In genomic region chr4:71553605-71554004, GRCh38 we compare ENCODE assay signal across 8 cellular contexts.
A peak's percentile ranks its signal among the peaks of the same experiment; 100 is the strongest.
DNase-seq lines count a peak whose midpoint lies in the region; ATAC-seq and TF ChIP-seq lines count a peak whose summit lies in the region.

No MANE protein-coding gene starts in this region.

- ATAC-seq in GM19351 (IDR thresholded peaks at IDR 0.05; ENCODE audit: unreplicated experiment), result peak; percentile 45
- peak; percentile 50 for ATAC-seq in stimulated activated effector memory CD8-positive, alpha-beta T cell treated with anti-CD3 and anti-CD28 coated beads, Interleukin-12 subunit alpha, Interleukin-12 subunit beta, amount 100 ng/mL, for 72 hours
- ATAC-seq in stimulated activated memory B cell treated with anti-CD40 and anti-IgM and Interleukin-4, amounts not matched to agents 10 μg/mL and 1 μg/mL and 100 μg/mL, for 72 hours, result no peak

- TF ChIP-seq CTCF in foreskin fibroblast (IDR thresholded peaks at IDR 0.05; ENCODE audit: low read depth, low read length), result peak; percentile 68

- peak; percentile 1 for DNase-seq in A172 (ENCODE audit: low spot score)
- DNase-seq in NCI-H510A treated with DMSO at 0.1 percent for 48 hours (lab: John Stamatoyannopoulos, UW), result peak; percentile 37
- peak in 1 of 2 donors; percentile 3 for DNase-seq in foreskin fibroblast
- no peak for DNase-seq in stimulated activated effector memory CD8-positive, alpha-beta T cell treated with anti-CD3 and anti-CD28 coated beads, Interleukin-12 subunit alpha, Interleukin-12 subunit beta, amount 100 ng/mL, for 72 hours (ENCODE audit: low spot score in 2 of 2)
- DNase-seq in activated gamma-delta T cell treated with Interleukin-2 at 50 U/mL for 16 hours, result no peak
- no peak for DNase-seq in anterior cingulate cortex (lab: John Stamatoyannopoulos, UW)

- H3K36me3 Mint-ChIP-seq in stimulated activated effector memory CD8-positive, alpha-beta T cell treated with anti-CD3 and anti-CD28 coated beads, Interleukin-12 subunit alpha, Interleukin-12 subunit beta, amount 100 ng/mL, for 72 hours, result no peaks in the 10 kb centered on the region
- no peaks in the 10 kb centered on the region for H3K36me3 Mint-ChIP-seq in stimulated activated memory B cell treated with anti-CD40 and anti-IgM and Interleukin-4, amounts not matched to agents 10 μg/mL and 1 μg/mL and 100 μg/mL, for 72 hours

- H3K4me1 Mint-ChIP-seq in stimulated activated effector memory CD8-positive, alpha-beta T cell treated with anti-CD3 and anti-CD28 coated beads, Interleukin-12 subunit alpha, Interleukin-12 subunit beta, amount 100 ng/mL, for 72 hours, result no peaks in the 10 kb centered on the region
- H3K4me1 Mint-ChIP-seq in stimulated activated memory B cell treated with anti-CD40 and anti-IgM and Interleukin-4, amounts not matched to agents 10 μg/mL and 1 μg/mL and 100 μg/mL, for 72 hours, result no peaks in the 10 kb centered on the region

- H3K27ac Mint-ChIP-seq in stimulated activated effector memory CD8-positive, alpha-beta T cell treated with anti-CD3 and anti-CD28 coated beads, Interleukin-12 subunit alpha, Interleukin-12 subunit beta, amount 100 ng/mL, for 72 hours, result no peak overlapping the region
- no peak overlapping the region for H3K27ac Mint-ChIP-seq in stimulated activated memory B cell treated with anti-CD40 and anti-IgM and Interleukin-4, amounts not matched to agents 10 μg/mL and 1 μg/mL and 100 μg/mL, for 72 hours

- no peak overlapping the region for H3K4me3 ChIP-seq in foreskin fibroblast (ENCODE audit: low read depth in 1 of 2, low read length in 2 of 2)

- H3K4me3 Mint-ChIP-seq in stimulated activated effector memory CD8-positive, alpha-beta T cell treated with anti-CD3 and anti-CD28 coated beads, Interleukin-12 subunit alpha, Interleukin-12 subunit beta, amount 100 ng/mL, for 72 hours, result no peak overlapping the region
- H3K4me3 Mint-ChIP-seq in stimulated activated memory B cell treated with anti-CD40 and anti-IgM and Interleukin-4, amounts not matched to agents 10 μg/mL and 1 μg/mL and 100 μg/mL, for 72 hours, result no peak overlapping the region

- H3K27me3 Mint-ChIP-seq in stimulated activated memory B cell treated with anti-CD40 and anti-IgM and Interleukin-4, amounts not matched to agents 10 μg/mL and 1 μg/mL and 100 μg/mL, for 72 hours, result no peaks in the 10 kb centered on the region

- H3K9me3 Mint-ChIP-seq in stimulated activated effector memory CD8-positive, alpha-beta T cell treated with anti-CD3 and anti-CD28 coated beads, Interleukin-12 subunit alpha, Interleukin-12 subunit beta, amount 100 ng/mL, for 72 hours, result no peaks in the 10 kb centered on the region
- H3K9me3 Mint-ChIP-seq in stimulated activated memory B cell treated with anti-CD40 and anti-IgM and Interleukin-4, amounts not matched to agents 10 μg/mL and 1 μg/mL and 100 μg/mL, for 72 hours, result no peaks in the 10 kb centered on the region

Comparison
In these comparisons a context has a peak if more than half of its experiments do, and no peak if none do; other contexts are left out.
1. DNase-seq: peak in A172 (single experiment) and NCI-H510A treated with DMSO at 0.1 percent for 48 hours (single experiment); none in stimulated activated effector memory CD8-positive, alpha-beta T cell treated with anti-CD3 and anti-CD28 coated beads, Interleukin-12 subunit alpha, Interleukin-12 subunit beta, amount 100 ng/mL, for 72 hours (0 of 2), activated gamma-delta T cell treated with Interleukin-2 at 50 U/mL for 16 hours (single experiment) and anterior cingulate cortex (0 of 58).